ENCODE assay signal across 10 cellular contexts in the genomic region with DNA sequence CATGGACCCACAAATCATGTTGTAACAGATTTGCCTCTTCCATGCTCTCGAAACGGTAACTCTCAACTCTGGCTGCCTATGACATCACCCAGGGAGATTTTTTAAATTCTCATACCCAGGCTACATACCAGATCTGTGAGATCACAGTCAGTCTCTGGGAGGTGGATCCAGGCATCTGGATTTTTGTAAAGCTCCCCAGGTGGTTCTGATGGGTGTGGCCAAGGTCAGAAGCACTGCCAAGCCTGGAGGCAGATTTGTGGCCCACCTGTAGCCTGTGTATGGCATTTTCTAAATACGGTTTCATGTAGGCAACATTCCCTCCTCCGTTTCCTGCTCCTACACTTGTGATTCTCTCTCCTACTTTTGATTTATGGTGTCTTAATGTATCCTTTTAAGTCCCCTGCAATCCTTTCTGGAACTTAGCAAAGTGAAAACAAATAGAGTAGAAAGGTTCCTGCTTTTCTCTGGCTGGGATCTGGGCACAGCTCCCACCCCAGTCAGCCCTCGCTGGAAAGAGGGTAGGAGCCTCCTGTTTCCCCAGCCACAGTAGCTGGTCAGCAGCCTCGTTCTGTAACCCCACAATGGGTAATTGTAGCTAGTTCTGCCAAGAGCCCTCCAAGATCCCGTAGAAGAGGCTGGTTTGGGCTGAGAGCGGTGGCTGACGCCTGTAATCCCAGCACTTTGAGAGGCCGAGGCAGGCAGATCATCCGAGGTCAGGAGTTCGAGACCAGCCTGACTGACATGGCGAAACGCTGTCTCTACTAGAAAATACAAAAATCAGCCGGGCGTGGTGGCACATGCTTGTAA.
A peak's percentile ranks its signal among the peaks of the same experiment; 100 is the strongest.
DNase-seq lines count a peak whose midpoint lies in the region; ATAC-seq, FAIRE-seq and TF ChIP-seq lines count a peak whose summit lies in the region.
"Had no signal": no experiment of that assay in that cellular context is flagged by ENCODE, and none has a peak within 500 bp of the region (broad histone marks: within the 10 kb centered on the region; RNA-seq: fewer than 3 reads in every experiment).

No MANE protein-coding gene starts in this region.

- H3K4me1 Mint-ChIP-seq in activated CD4-positive, alpha-beta T cell treated with anti-CD3 and anti-CD28 coated beads, Interleukin-2, amount 10 ng/mL, durations not matched to agents 7 days and 5 days: no peaks in the 10 kb centered on the region

- peak overlapping the region; percentile 29 to 72 for H3K27ac ChIP-seq in ascending aorta
- H3K27ac ChIP-seq: skin epidermis had no signal

- no peak overlapping the region for H3K27ac Mint-ChIP-seq in activated CD4-positive, alpha-beta T cell treated with anti-CD3 and anti-CD28 coated beads, Interleukin-2, amount 10 ng/mL, durations not matched to agents 7 days and 5 days

- H3K36me3 ChIP-seq in ascending aorta (no peaks in the 10 kb centered on the region), kidney epithelial cell (ENCODE audit: control insufficient read depth, insufficient read depth, low read length) (no peaks in the 10 kb centered on the region)

- FAIRE-seq in urothelium cell line (lab: Jason Lieb, UNC): peak; percentile 83

- no peak for ATAC-seq in HG03139 (IDR thresholded peaks at IDR 0.05; ENCODE audit: unreplicated experiment)

- H3K36me3 Mint-ChIP-seq in activated CD4-positive, alpha-beta T cell treated with anti-CD3 and anti-CD28 coated beads, Interleukin-2, amount 10 ng/mL, durations not matched to agents 7 days and 5 days (ENCODE audit: low read depth): no peaks in the 10 kb centered on the region

- peaks cover 9% of the 10 kb centered on the region for H3K27me3 Mint-ChIP-seq in activated CD4-positive, alpha-beta T cell treated with anti-CD3 and anti-CD28 coated beads, Interleukin-2, amount 10 ng/mL, durations not matched to agents 7 days and 5 days

- CTCF ChIA-PET in activated CD4-positive, alpha-beta T cell treated with anti-CD3 and anti-CD28 coated beads, Interleukin-2, amount 10 ng/mL, durations not matched to agents 7 days and 5 days (lab: Charles Lee): no interaction called here

- peaks cover 0 to 10% of the 10 kb centered on the region in 2 donors for H3K4me1 ChIP-seq in ascending aorta

- H3K27me3 ChIP-seq in ascending aorta: no peaks in the 10 kb centered on the region
- H3K27me3 ChIP-seq in kidney epithelial cell (ENCODE audit: control insufficient read depth, insufficient read depth, low read length): no peaks in the 10 kb centered on the region

- TF ChIP-seq CTCF in ascending aorta (IDR thresholded peaks at IDR 0.05) (no peak), kidney epithelial cell (IDR thresholded peaks at IDR 0.05; ENCODE audit: insufficient read depth, low read length, poor library complexity, severe bottlenecking) (no peak)

- H3K9me3 ChIP-seq in ascending aorta: no peaks in the 10 kb centered on the region

- H3K4me3 ChIP-seq in ascending aorta: no peak overlapping the region
- no peak overlapping the region for H3K4me3 ChIP-seq in kidney epithelial cell (ENCODE audit: low read depth, low read length)
- H3K4me3 ChIP-seq: skin epidermis had no signal

- no peaks in the 10 kb centered on the region for H3K9me3 Mint-ChIP-seq in activated CD4-positive, alpha-beta T cell treated with anti-CD3 and anti-CD28 coated beads, Interleukin-2, amount 10 ng/mL, durations not matched to agents 7 days and 5 days

- H3K4me3 Mint-ChIP-seq in activated CD4-positive, alpha-beta T cell treated with anti-CD3 and anti-CD28 coated beads, Interleukin-2, amount 10 ng/mL, durations not matched to agents 7 days and 5 days: no peak overlapping the region

- DNase-seq in NCI-H146 (lab: John Stamatoyannopoulos, UW) (peak; percentile 50), NCI-H146 treated with DMSO at 0.1 percent for 48 hours (lab: John Stamatoyannopoulos, UW; ENCODE audit: unreplicated experiment) (no peak), ascending aorta (ENCODE audit: low spot score in 2 of 2) (no peak), kidney epithelial cell (ENCODE audit: low read depth) (peak; percentile 83), urothelium cell line (ENCODE audit: low spot score) (peak; percentile 92), amygdala (lab: John Stamatoyannopoulos, UW) (no peak)
- DNase-seq in activated CD4-positive, alpha-beta T cell treated with anti-CD3 and anti-CD28 coated beads, Interleukin-2, amount 10 ng/mL, durations not matched to agents 7 days and 5 days: no peak
- DNase-seq: AML-193 had no signal

- POLR2A ChIA-PET in activated CD4-positive, alpha-beta T cell treated with anti-CD3 and anti-CD28 coated beads, Interleukin-2, amount 10 ng/mL, durations not matched to agents 7 days and 5 days (lab: Charles Lee): no interaction called here

- intact Hi-C loops in ascending aorta (cut with DNase I): loop anchor here (5.0 kb wide), 1 partner anchor 94 kb away; the partner anchor contains the start of gene KLHL29

Comparison
In these comparisons a context has a peak if more than half of its experiments do, and no peak if none do; other contexts are left out.
1. DNase-seq: peak in NCI-H146 (single experiment), kidney epithelial cell (single experiment) and urothelium cell line (single experiment); none in NCI-H146 treated with DMSO at 0.1 percent for 48 hours (single experiment), ascending aorta (0 of 2), amygdala (0 of 56) and activated CD4-positive, alpha-beta T cell treated with anti-CD3 and anti-CD28 coated beads, Interleukin-2, amount 10 ng/mL, durations not matched to agents 7 days and 5 days (single experiment).